ENCODE assay signal across 27 cellular contexts in the genomic region with DNA sequence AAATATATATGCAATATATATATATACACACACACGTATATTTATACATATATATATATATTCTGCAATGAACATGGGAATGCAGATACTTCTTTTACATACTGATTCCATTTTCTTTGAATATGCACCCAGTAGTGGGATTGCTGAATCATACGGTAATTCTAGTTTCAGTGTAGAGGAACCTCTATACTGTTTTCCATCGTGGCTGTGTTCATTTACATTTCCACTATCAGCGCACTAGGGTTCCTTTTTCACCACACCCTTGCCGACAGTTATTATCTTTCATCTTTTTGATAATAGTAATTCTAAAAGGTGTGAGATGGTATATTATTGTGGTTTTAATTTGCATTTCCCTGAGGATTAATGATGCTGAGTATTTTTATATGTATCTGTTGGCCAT.
"Had no signal": no experiment of that assay in that cellular context is flagged by ENCODE, and none has a peak within 500 bp of the region (broad histone marks: within the 10 kb centered on the region; RNA-seq: fewer than 3 reads in every experiment).

No MANE protein-coding gene starts in this region.

- H3K27ac Mint-ChIP-seq: activated CD4-positive, alpha-beta memory T cell treated with anti-CD3 and anti-CD28 coated beads for 36 hours; activated CD4-positive, alpha-beta T cell treated with anti-CD3 and anti-CD28 coated beads, Interleukin-2, amount 10 ng/mL, durations not matched to agents 7 days and 5 days; activated naive CD4-positive, alpha-beta T cell treated with anti-CD3 and anti-CD28 coated beads, Interleukin-2, amount 10 ng/mL, durations not matched to agents 7 days and 5 days; activated naive CD8-positive, alpha-beta T cell treated with anti-CD3 and anti-CD28 coated beads for 36 hours; activated T-helper 2 cell treated with anti-CD3 and anti-CD28 coated beads, Interferon-gamma antibody, Interleukin-2, Interleukin-4, amounts not matched to agents 10 μg/mL and 5 μg/mL and 100 μg/mL, durations not matched to agents 14 hours and 24 hours and 36 hours had no signal

- H3K4me3 ChIP-seq: cardiac muscle cell, MG63, SK-N-MC had no signal

- H3K4me3 Mint-ChIP-seq: activated CD4-positive, alpha-beta memory T cell treated with anti-CD3 and anti-CD28 coated beads for 36 hours; activated CD4-positive, alpha-beta T cell treated with anti-CD3 and anti-CD28 coated beads, Interleukin-2, amount 10 ng/mL, durations not matched to agents 7 days and 5 days; activated naive CD4-positive, alpha-beta T cell treated with anti-CD3 and anti-CD28 coated beads, Interleukin-2, amount 10 ng/mL, durations not matched to agents 7 days and 5 days; activated naive CD8-positive, alpha-beta T cell treated with anti-CD3 and anti-CD28 coated beads for 36 hours; T-cell had no signal

- H3K27me3 ChIP-seq: brain microvascular endothelial cell, cardiac muscle cell, MG63 had no signal

- H3K9me3 ChIP-seq: MG63 had no signal

- H3K36me3 Mint-ChIP-seq: activated CD4-positive, alpha-beta memory T cell treated with anti-CD3 and anti-CD28 coated beads for 36 hours; activated naive CD4-positive, alpha-beta T cell treated with anti-CD3 and anti-CD28 coated beads, Interleukin-2, amount 10 ng/mL, durations not matched to agents 7 days and 5 days; activated naive CD8-positive, alpha-beta T cell treated with anti-CD3 and anti-CD28 coated beads for 36 hours; T-cell had no signal

- FAIRE-seq: colon, TTC549 had no signal

- H3K27ac ChIP-seq: brain microvascular endothelial cell, cardiac muscle cell, KMS-11, SK-N-MC had no signal

- H3K9me3 Mint-ChIP-seq: activated CD4-positive, alpha-beta memory T cell treated with anti-CD3 and anti-CD28 coated beads for 36 hours; activated naive CD4-positive, alpha-beta T cell treated with anti-CD3 and anti-CD28 coated beads, Interleukin-2, amount 10 ng/mL, durations not matched to agents 7 days and 5 days; activated naive CD8-positive, alpha-beta T cell treated with anti-CD3 and anti-CD28 coated beads for 36 hours; T-cell had no signal

- DNase-seq: activated CD4-positive, alpha-beta memory T cell treated with anti-CD3 and anti-CD28 coated beads for 36 hours; activated CD4-positive, alpha-beta T cell treated with anti-CD3 and anti-CD28 coated beads, Interleukin-2, amount 10 ng/mL, durations not matched to agents 7 days and 5 days; activated CD4-positive, CD25-positive, alpha-beta regulatory T cell treated with anti-CD3 and anti-CD28 coated beads, Interleukin-2, amount 50 U/mL, for 72 hours; activated CD8-positive, alpha-beta memory T cell treated with anti-CD3 and anti-CD28 coated beads for 24 hours; activated gamma-delta T cell treated with Interleukin-2 at 50 U/mL for 16 hours; activated naive CD4-positive, alpha-beta T cell treated with anti-CD3 and anti-CD28 coated beads, Interleukin-2, amount 10 ng/mL, durations not matched to agents 7 days and 5 days; activated naive CD8-positive, alpha-beta T cell treated with anti-CD3 and anti-CD28 coated beads for 36 hours; activated T-cell treated with anti-CD3 and anti-CD28 coated beads, Interleukin-2, amount 50 U/mL, for 48 hours; brain microvascular endothelial cell; cerebellar nuclear complex; MG63; NCI-H1105; NCI-H1436; NCI-H1694 treated with DMSO at 0.1 percent for 48 hours; NCI-H2029 treated with DMSO at 0.1 percent for 48 hours; NCI-H446; NCI-H524; SIG-M5; T-cell; T-helper 2 cell; T1000 had no signal

- H3K9ac ChIP-seq: KMS-11 had no signal

- H3K4me2 ChIP-seq: KMS-11 had no signal

- H3K36me3 ChIP-seq: brain microvascular endothelial cell, cardiac muscle cell, MG63 had no signal

- ATAC-seq: T-cell had no signal

- H3K27me3 Mint-ChIP-seq: activated CD4-positive, alpha-beta memory T cell treated with anti-CD3 and anti-CD28 coated beads for 36 hours; activated CD4-positive, alpha-beta T cell treated with anti-CD3 and anti-CD28 coated beads, Interleukin-2, amount 10 ng/mL, durations not matched to agents 7 days and 5 days; activated naive CD4-positive, alpha-beta T cell treated with anti-CD3 and anti-CD28 coated beads, Interleukin-2, amount 10 ng/mL, durations not matched to agents 7 days and 5 days; activated naive CD8-positive, alpha-beta T cell treated with anti-CD3 and anti-CD28 coated beads for 36 hours; T-cell had no signal
